Comparison of ENCODE assay signal across 23 cellular contexts in the genomic region with DNA sequence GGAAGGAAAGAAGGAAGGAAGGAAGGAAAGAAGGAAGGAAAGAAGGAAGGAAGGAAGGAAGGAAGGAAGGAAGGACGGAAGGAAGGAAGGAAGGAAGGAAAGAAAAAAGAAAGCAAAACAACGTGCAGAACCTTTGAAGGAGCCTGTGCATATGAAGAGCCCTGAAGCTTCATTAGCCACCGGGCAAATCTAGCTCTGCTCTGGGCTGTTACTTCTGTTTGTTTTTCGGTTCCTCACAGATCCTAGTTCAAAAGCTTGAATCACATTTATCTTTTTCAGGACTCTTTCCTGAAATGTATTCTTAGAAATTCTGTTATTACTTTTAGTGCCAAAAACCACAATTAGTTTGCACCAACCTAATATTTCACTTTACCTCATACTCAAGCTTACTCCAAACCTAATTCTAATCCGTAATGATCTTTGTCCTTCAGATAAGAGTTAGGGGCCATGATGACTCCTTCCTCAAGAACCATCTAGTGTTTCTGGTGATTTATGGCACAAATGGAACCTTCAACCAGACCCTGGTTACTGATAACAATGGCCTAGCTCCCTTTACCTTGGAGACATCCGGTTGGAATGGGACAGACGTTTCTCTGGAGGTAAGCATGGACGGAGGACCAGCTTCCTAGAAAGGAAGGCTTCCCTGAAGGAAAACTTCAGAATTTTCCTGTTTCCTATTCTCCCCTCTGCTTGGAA. TPM values are rescaled to one million over a fixed set of nuclear protein-coding genes. Genes with fewer than 3 reads are reported as not detected.
DNase-seq lines count a peak whose midpoint lies in the region; ATAC-seq, FAIRE-seq and TF ChIP-seq lines count a peak whose summit lies in the region.
"Had no signal": no experiment of that assay in that cellular context is flagged by ENCODE, and none has a peak within 500 bp of the region (broad histone marks: within the 10 kb centered on the region; RNA-seq: fewer than 3 reads in every experiment).

No MANE protein-coding gene starts in this region.

- H3K27me3 ChIP-seq in H9 (ENCODE audit: insufficient read depth, low read length) (no peaks in the 10 kb centered on the region), endothelial cell of umbilical vein (ENCODE audit: control insufficient read depth in 2 of 2, insufficient read depth in 2 of 2, low read length in 2 of 2) (no peaks in the 10 kb centered on the region)

- H4K20me1 ChIP-seq in H9 (ENCODE audit: control insufficient read depth, insufficient read depth, insufficient read length) (no peaks in the 10 kb centered on the region), endothelial cell of umbilical vein (replicated peaks; ENCODE audit: control insufficient read depth, extremely low read depth, insufficient read depth, low read length) (no peaks in the 10 kb centered on the region)

- no peaks in the 10 kb centered on the region for H3K36me3 ChIP-seq in endothelial cell of umbilical vein (ENCODE audit: control insufficient read depth in 2 of 2, extremely low read depth in 1 of 2, insufficient read depth in 2 of 2, low read length in 2 of 2)

- 100% methylated on average over 1 of the region's 8 CpGs for WGBS in H9 (ENCODE audit: extremely low coverage, insufficient read length, low lambda C conversion rate)

- H3K4me3 Mint-ChIP-seq in H9 (no peak overlapping the region), WTC11 (no peak overlapping the region)
- H3K4me3 Mint-ChIP-seq: CD4-positive, alpha-beta memory T cell; GM23338 had no signal

- H3K23me2 ChIP-seq in H9 (ENCODE audit: insufficient read length, low read depth, low read length, poor library complexity, severe bottlenecking) = no peaks in the 10 kb centered on the region

- peak; percentile 42 for FAIRE-seq in endothelial cell of umbilical vein (lab: Jason Lieb, UNC)
- FAIRE-seq: A549, GM12891, GM18507, H54 had no signal

- H3K27me3 Mint-ChIP-seq in H9 (ENCODE audit: low read depth) (no peaks in the 10 kb centered on the region), WTC11 (ENCODE audit: low read depth) (no peaks in the 10 kb centered on the region; the same call in 1 of the 2 replicates)

- H2AK5ac ChIP-seq in H9 (ENCODE audit: insufficient read length, low read length) = no peak overlapping the region

- H2BK15ac ChIP-seq in H9 (ENCODE audit: low read depth, low read length) = no peak overlapping the region

- no peaks in the 10 kb centered on the region for H3K79me2 ChIP-seq in H9 (ENCODE audit: insufficient read depth, low read length)
- H3K79me2 ChIP-seq in endothelial cell of umbilical vein (ENCODE audit: control insufficient read depth, insufficient read depth, low read length) = no peaks in the 10 kb centered on the region

- intact Hi-C loops in endothelial cell of umbilical vein (cut with micrococcal nuclease) = no loop called here

- H3K9me3 ChIP-seq in H9 (ENCODE audit: control insufficient read depth, low read depth, low read length) (no peaks in the 10 kb centered on the region), endothelial cell of umbilical vein (replicated peaks; ENCODE audit: control insufficient read depth, insufficient read depth, low read length) (no peaks in the 10 kb centered on the region)
- H3K9me3 ChIP-seq: A549 had no signal

- dilution Hi-C loops in endothelial cell of umbilical vein (cut with MboI; ENCODE audit: extremely low pct_ligation_motif_present, low sequenced_read_pairs) = no loop called here

- no peak overlapping the region for H3K4me3 ChIP-seq in endothelial cell of umbilical vein (replicated peaks in 1 of 3; ENCODE audit: insufficient read depth in 1 of 3, low read depth in 1 of 3, low read length in 3 of 3)
- H3K4me3 ChIP-seq: A549, GM23338 had no signal

- ATAC-seq in WTC11 (no peak), GM21576 (IDR thresholded peaks at IDR 0.05; ENCODE audit: unreplicated experiment) (no peak), GM18868 (IDR thresholded peaks at IDR 0.05; ENCODE audit: unreplicated experiment) (no peak), GM21447 (IDR thresholded peaks at IDR 0.05; ENCODE audit: unreplicated experiment) (no peak)
- ATAC-seq: A549, GM23338 had no signal

- no peak overlapping the region for H3K4ac ChIP-seq in H9 (ENCODE audit: low read depth, low read length)

- H3K4me1 Mint-ChIP-seq in H9 = peaks cover 2 to 7% of the 10 kb centered on the region in 2 experiments
- peaks cover 9% of the 10 kb centered on the region for H3K4me1 Mint-ChIP-seq in WTC11
- H3K4me1 Mint-ChIP-seq: CD4-positive, alpha-beta memory T cell had no signal

- peak; percentile 13 for DNase-seq in H9
- DNase-seq in WTC11 (ENCODE audit: low spot score) = no peak
- DNase-seq in endothelial cell of umbilical vein (ENCODE audit: low read depth, low spot score) = no peak
- DNase-seq: 8988T; C1 segment of cervical spinal cord; Calu3; CD4-positive, alpha-beta memory T cell; COR-L47; DMS53; DMS79 treated with DMSO at 0.1 percent for 48 hours; GF-D8; HCEC 1CT had no signal

- TF ChIP-seq CTCF in H9 (conservative IDR thresholded peaks at IDR 0.05) (no peak), WTC11 (IDR thresholded peaks at IDR 0.05) (no peak), endothelial cell of umbilical vein (IDR thresholded peaks at IDR 0.05; ENCODE audit: extremely low read depth in 1 of 2, insufficient read depth in 1 of 2, low read depth in 1 of 2, low read length in 2 of 2) (no peak)

- H3K27ac Mint-ChIP-seq in H9 (no peak overlapping the region), WTC11 (peak overlapping the region; percentile 12; the same call in 1 of the 2 replicates)
- H3K27ac Mint-ChIP-seq: CD4-positive, alpha-beta memory T cell; GM23338 had no signal

- no peak for TF ChIP-seq POLR2A in endothelial cell of umbilical vein (IDR thresholded peaks at IDR 0.05; ENCODE audit: low read depth, low read length)

- H2BK20ac ChIP-seq in H9 (ENCODE audit: low read depth, low read length, poor library complexity, severe bottlenecking) = no peak overlapping the region

- no peak overlapping the region for H2BK5ac ChIP-seq in H9 (ENCODE audit: insufficient read length, low read length)

- no peaks in the 10 kb centered on the region for H3K9me1 ChIP-seq in endothelial cell of umbilical vein (replicated peaks; ENCODE audit: control insufficient read depth, extremely low read depth, insufficient read depth, low read length)

- H3K4me2 ChIP-seq in H9 (ENCODE audit: insufficient read depth, insufficient read length, low read length) = no peak overlapping the region
- no peak overlapping the region for H3K4me2 ChIP-seq in endothelial cell of umbilical vein (ENCODE audit: insufficient read depth, low read length)
- H3K4me2 ChIP-seq: A549, GM23338 had no signal

- no peak overlapping the region for H3K14ac ChIP-seq in H9 (ENCODE audit: insufficient read depth, low read length)

- no peak overlapping the region for H4K91ac ChIP-seq in H9 (ENCODE audit: insufficient read length, low read depth, low read length)

- H3K27ac ChIP-seq in H9 (ENCODE audit: insufficient read length, low read depth, low read length) = no peak overlapping the region
- H3K27ac ChIP-seq in endothelial cell of umbilical vein (ENCODE audit: insufficient read depth, low read depth, low read length) = no peak overlapping the region
- H3K27ac ChIP-seq: A549 had no signal

- H3K79me1 ChIP-seq in H9 (ENCODE audit: insufficient read depth, low read depth, low read length, poor library complexity, severe bottlenecking) = no peaks in the 10 kb centered on the region

- no TSS peak for BruUV-seq in endothelial cell of umbilical vein (replicated peaks; lab: Mats Ljungman, UMichigan)

- no peak overlapping the region for H2BK12ac ChIP-seq in H9 (ENCODE audit: insufficient read length, low read depth, low read length)

- H3K9me3 Mint-ChIP-seq in H9 (no peaks in the 10 kb centered on the region), WTC11 (no peaks in the 10 kb centered on the region)
- H3K9me3 Mint-ChIP-seq: GM23338 had no signal

- no peak overlapping the region for H3K56ac ChIP-seq in H9 (ENCODE audit: insufficient read length, low read depth, low read length)

- no peak overlapping the region for H3T11ph ChIP-seq in H9 (ENCODE audit: low read length)

- H3K23ac ChIP-seq in H9 (ENCODE audit: insufficient read length, low read depth, low read length) = no peak overlapping the region

- H3K4me1 ChIP-seq in H9 (ENCODE audit: insufficient read depth, low read length) (no peaks in the 10 kb centered on the region), endothelial cell of umbilical vein (ENCODE audit: control insufficient read depth, extremely low read depth, insufficient read depth, low read length) (no peaks in the 10 kb centered on the region)
- H3K4me1 ChIP-seq: A549 had no signal

- no peak overlapping the region for H2BK120ac ChIP-seq in H9 (ENCODE audit: low read depth, low read length, poor library complexity, severe bottlenecking)

- no peak overlapping the region for H4K8ac ChIP-seq in H9 (replicated peaks; ENCODE audit: insufficient read length, low read depth, low read length)

- no peak overlapping the region for H4K5ac ChIP-seq in H9 (ENCODE audit: insufficient read length, low read depth, low read length)

- H3K9ac ChIP-seq in H9 (ENCODE audit: extremely low read depth, insufficient read length, low read length) (no peak overlapping the region), endothelial cell of umbilical vein (replicated peaks; ENCODE audit: extremely low read depth, insufficient read depth, low read length) (no peak overlapping the region)

- H3K36me3 Mint-ChIP-seq in H9 (ENCODE audit: insufficient read depth in 1 of 3, low read depth in 3 of 3) = peaks cover 0 to 6% (median under 1%) of the 10 kb centered on the region in 3 experiments; a peak in 5 of 7 replicates
- peaks cover 48% of the 10 kb centered on the region for H3K36me3 Mint-ChIP-seq in WTC11
- H3K36me3 Mint-ChIP-seq: CD4-positive, alpha-beta memory T cell had no signal

- H3K18ac ChIP-seq in H9 (ENCODE audit: insufficient read length, low read depth, low read length) = no peak overlapping the region

- POLR2A ChIA-PET in WTC11 (lab: Charles Lee) = no interaction called here
- POLR2A ChIA-PET in endothelial cell of umbilical vein (lab: Charles Lee) = no interaction called here

- no peak overlapping the region for H2AFZ ChIP-seq in H9 (ENCODE audit: low read length)
- H2AFZ ChIP-seq in endothelial cell of umbilical vein (ENCODE audit: low read depth, low read length) = no peak overlapping the region
- H2AFZ ChIP-seq: GM23338 had no signal

- CTCF ChIA-PET in WTC11 (lab: Charles Lee) = interaction anchor here (0.6 to 1.8 kb wide), 4 partner anchors 7 to 297 kb away, joined by 3 to 10 read pairs (median 4); no protein-coding TSS in a partner anchor
- CTCF ChIA-PET in endothelial cell of umbilical vein (lab: Charles Lee) = interaction anchor here (0.9 to 2.2 kb wide), 4 partner anchors 11 to 184 kb away, joined by 3 to 6 read pairs (median 5); no protein-coding TSS in a partner anchor

RNA-seq across cellular contexts. Expression of gene A2ML1, which starts 18.7 kb away (rescaled TPM):
- 2.8 and 4.1 TPM in 2 replicates for total RNA-seq in H9 (2021)
- total RNA-seq in WTC11 (2021) = 9.1 to 11.5 TPM (median 10.5 TPM) in 3 replicates
- total RNA-seq in endothelial cell of umbilical vein = not detected in 2 replicates
- not detected in 2 replicates for polyA plus RNA-seq in endothelial cell of umbilical vein
- polyA plus RNA-seq in endothelial cell of umbilical vein (2011; cell fraction: cytosol; rRNA removed) = not detected in 2 replicates
- not detected in 2 replicates for polyA plus RNA-seq in endothelial cell of umbilical vein (2011; cell fraction: nucleus; rRNA removed)
- not detected in 2 replicates for polyA plus RNA-seq in endothelial cell of umbilical vein (2012)
- not detected in 2 replicates for polyA minus RNA-seq in endothelial cell of umbilical vein
- polyA minus RNA-seq in endothelial cell of umbilical vein (2011; cell fraction: cytosol; rRNA and poly(A)+ RNA removed) = not detected
- polyA minus RNA-seq in endothelial cell of umbilical vein (2011; cell fraction: nucleus; rRNA and poly(A)+ RNA removed) = not detected in 2 replicates
- total RNA-seq: CD4-positive, alpha-beta memory T cell; Daoy; G401 had no signal
- polyA plus RNA-seq: A549; BJ; CD4-positive, alpha-beta memory T cell had no signal
